In the genomic region with DNA sequence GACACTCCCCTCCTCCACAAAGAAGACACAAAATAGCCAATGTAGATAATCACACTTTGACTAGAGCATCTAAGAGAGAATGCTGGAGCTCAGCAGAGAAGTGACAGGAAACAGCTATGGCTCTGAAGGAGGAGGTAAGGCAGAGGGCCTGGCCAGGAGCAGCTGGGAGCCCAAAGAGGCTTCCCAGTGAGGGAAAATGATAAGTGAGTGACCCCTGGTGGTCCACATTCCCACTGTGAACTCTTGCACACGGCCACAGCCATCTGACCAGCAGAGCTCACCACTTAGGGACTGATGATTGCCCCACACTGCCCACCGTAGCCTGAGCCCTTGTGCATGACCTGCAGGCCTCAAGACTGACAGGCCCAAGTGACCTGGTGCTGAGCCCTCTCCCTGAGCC, we compare ENCODE assay signal across 11 cellular contexts.
DNase-seq lines count a peak whose midpoint lies in the region; ATAC-seq and TF ChIP-seq lines count a peak whose summit lies in the region.
"Had no signal": no experiment of that assay in that cellular context is flagged by ENCODE, and none has a peak within 500 bp of the region (broad histone marks: within the 10 kb centered on the region; RNA-seq: fewer than 3 reads in every experiment).

No MANE protein-coding gene starts in this region.

- no peak for TF ChIP-seq CTCF in stomach (IDR thresholded peaks at IDR 0.05)

- ATAC-seq in GM18502 (IDR thresholded peaks at IDR 0.05; ENCODE audit: poor library complexity, unreplicated experiment), result peak; percentile 75
- peak; percentile 58 for ATAC-seq in GM21390 (IDR thresholded peaks at IDR 0.05; ENCODE audit: unreplicated experiment)
- ATAC-seq in HG03159 (IDR thresholded peaks at IDR 0.05; ENCODE audit: unreplicated experiment), result peak; percentile 60
- no peak for ATAC-seq in HG03108 (IDR thresholded peaks at IDR 0.05; ENCODE audit: unreplicated experiment)

- H3K36me3 ChIP-seq in iPS DF 6.9 (ENCODE audit: control insufficient read depth, insufficient read depth, low read length), result no peaks in the 10 kb centered on the region
- no peaks in the 10 kb centered on the region for H3K36me3 ChIP-seq in stomach

- no peak for TF ChIP-seq EP300 in stomach (IDR thresholded peaks at IDR 0.05)

- TF ChIP-seq POLR2A in stomach (IDR thresholded peaks at IDR 0.05), result no peak

- H3K27me3 ChIP-seq in iPS DF 6.9 (ENCODE audit: control insufficient read depth, insufficient read depth, low read length) (no peaks in the 10 kb centered on the region), stomach (no peaks in the 10 kb centered on the region)

- H3K4me1 ChIP-seq in iPS DF 6.9 (ENCODE audit: control insufficient read depth, insufficient read depth, low read length) (no peaks in the 10 kb centered on the region), stomach (no peaks in the 10 kb centered on the region)

- H3K4me3 ChIP-seq in iPS DF 6.9 (ENCODE audit: low read length), result no peak overlapping the region
- H3K4me3 ChIP-seq in stomach, result no peak overlapping the region

- DNase-seq in iPS DF 6.9 (ENCODE audit: low read depth, low spot score), result peak; percentile 7
- DNase-seq in ecto neural progenitor cell (ENCODE audit: low spot score), result no peak
- DNase-seq in hypothalamus (lab: John Stamatoyannopoulos, UW), result no peak
- DNase-seq in stomach, result no peak
- DNase-seq: Calu3, dermis blood vessel endothelial cell, nucleus accumbens had no signal

- H3K9me3 ChIP-seq in iPS DF 6.9 (ENCODE audit: control insufficient read depth, insufficient read depth, low read length) (no peaks in the 10 kb centered on the region), stomach (peaks cover 0 to 6% (median 0%) of the 10 kb centered on the region in 4 donors)

- H3K27ac ChIP-seq in iPS DF 6.9 (ENCODE audit: low read length), result no peak overlapping the region
- no peak overlapping the region for H3K27ac ChIP-seq in stomach

- no CpG with 5 or more reads among the region's 2 CpGs for WGBS in iPS DF 6.9 (ENCODE audit: insufficient coverage, insufficient read length)
- WGBS in stomach, 5 donors, result 48 to 69% (median 59%) methylated on average over 2 of the region's 2 CpGs; no CpG with 5 or more reads in 1 of the 5 donors

- intact Hi-C loops in stomach (cut with DNase I; ENCODE audit: low total_unique reads), result no loop called here
